ENCODE assay signal across 9 cellular contexts in the genomic region with DNA sequence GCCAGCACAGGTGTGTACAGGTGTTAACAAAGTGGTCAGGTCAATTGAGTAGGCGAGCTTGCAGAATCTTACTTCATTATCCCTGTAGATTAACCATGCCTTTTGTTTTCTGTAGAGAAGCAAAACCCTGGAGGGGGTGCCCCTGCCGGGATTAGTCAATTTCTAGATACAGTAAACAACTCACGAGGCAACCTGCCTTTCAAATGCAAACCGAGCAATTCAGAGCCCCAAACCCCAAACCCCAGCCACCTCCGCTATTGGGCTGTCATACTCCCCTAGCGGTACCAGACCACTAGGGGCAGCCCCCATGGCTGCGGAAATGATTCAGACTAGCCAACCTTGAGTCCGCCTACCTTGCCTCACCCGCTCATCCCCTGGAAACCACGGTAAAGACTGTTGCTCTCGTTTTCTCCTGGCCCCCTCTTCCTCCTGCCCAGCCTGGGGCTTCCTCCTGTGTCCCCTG.
DNase-seq lines count a peak whose midpoint lies in the region; ATAC-seq and TF ChIP-seq lines count a peak whose summit lies in the region.
"Had no signal": no experiment of that assay in that cellular context is flagged by ENCODE, and none has a peak within 500 bp of the region (broad histone marks: within the 10 kb centered on the region; RNA-seq: fewer than 3 reads in every experiment).

No MANE protein-coding gene starts in this region.

- H3K9me3 ChIP-seq in iPS-18a (ENCODE audit: control insufficient read depth, low read depth, low read length): no peaks in the 10 kb centered on the region
- no peaks in the 10 kb centered on the region for H3K9me3 ChIP-seq in transverse colon

- H3K4me3 ChIP-seq in iPS-18a (ENCODE audit: low read length) (no peak overlapping the region), transverse colon (no peak overlapping the region), lower leg skin (ENCODE audit: low read depth, poor library complexity, severe bottlenecking) (no peak overlapping the region)

- in situ Hi-C loops in transverse colon (cut with MboI; ENCODE audit: low pct_ligation_motif_present in 1 of 4, low pct_unique_long_range_greater_than_20kb in 1 of 4, low sequenced_read_pairs in 3 of 4): no loop called here

- intact Hi-C loops in transverse colon (cut with DNase I; ENCODE audit: low total_unique reads): no loop called here
- intact Hi-C loops in lower leg skin (cut with DNase I; ENCODE audit: low total_unique reads): no loop called here

- no peak overlapping the region for H3K9ac ChIP-seq in iPS-18a (ENCODE audit: low read length)
- H3K9ac ChIP-seq: parathyroid adenoma had no signal

- ATAC-seq in GM19035 (IDR thresholded peaks at IDR 0.05; ENCODE audit: unreplicated experiment): peak; percentile 99
- peak; percentile 99 for ATAC-seq in HG03039 (IDR thresholded peaks at IDR 0.05; ENCODE audit: unreplicated experiment)

- TF ChIP-seq CTCF in transverse colon (IDR thresholded peaks at IDR 0.05) (no peak), lower leg skin (IDR thresholded peaks at IDR 0.05) (no peak)

- TF ChIP-seq EP300 in transverse colon (IDR thresholded peaks at IDR 0.05; ENCODE audit: low read depth): no peak

- peak overlapping the region; percentile 60 for H3K27ac ChIP-seq in iPS-18a (ENCODE audit: low read length)
- H3K27ac ChIP-seq in transverse colon: peak overlapping the region in 3 of 4 donors; percentile 25 to 42 (median 37)
- H3K27ac ChIP-seq: parathyroid adenoma had no signal

- H3K36me3 ChIP-seq in iPS-18a (ENCODE audit: control insufficient read depth, low read depth, low read length) (no peaks in the 10 kb centered on the region), transverse colon (no peaks in the 10 kb centered on the region)

- DNase-seq in activated CD4-positive, alpha-beta T cell treated with anti-CD3 and anti-CD28 coated beads for 1 hour: peak; percentile 21
- DNase-seq in transverse colon (peak; percentile 25), globus pallidus (ENCODE audit: low spot score) (no peak), lower leg skin (ENCODE audit: low spot score in 2 of 2) (no peak), UCSD-AML1 (lab: John Stamatoyannopoulos, UW; ENCODE audit: unreplicated experiment) (no peak)

- H3K27me3 ChIP-seq in iPS-18a (ENCODE audit: control insufficient read depth, insufficient read depth, low read length): no peaks in the 10 kb centered on the region
- H3K27me3 ChIP-seq in transverse colon: no peaks in the 10 kb centered on the region

- WGBS in transverse colon (ENCODE audit: low coverage in 1 of 2), 2 donors: 71 to 88% methylated on average over 1 to 11 of the region's 11 CpGs
- 84 to 87% methylated on average over 11 of the region's 11 CpGs for WGBS in lower leg skin, 2 donors

- H3K4me1 ChIP-seq in iPS-18a (ENCODE audit: control insufficient read depth, low read depth, low read length) (peaks cover 39% of the 10 kb centered on the region), transverse colon (peaks cover 8 to 26% (median 18%) of the 10 kb centered on the region in 4 donors)

- no peak for TF ChIP-seq POLR2A in transverse colon (IDR thresholded peaks at IDR 0.05)
- no peak for TF ChIP-seq POLR2A in lower leg skin (IDR thresholded peaks at IDR 0.05)

Comparison
In these comparisons a context has a peak if more than half of its experiments do, and no peak if none do; other contexts are left out.
1. DNase-seq: peak in activated CD4-positive, alpha-beta T cell treated with anti-CD3 and anti-CD28 coated beads for 1 hour (single experiment) and transverse colon (single experiment); none in globus pallidus (single experiment), lower leg skin (0 of 2) and UCSD-AML1 (single experiment).